ENCODE assay signal across 20 cellular contexts in the genomic region with DNA sequence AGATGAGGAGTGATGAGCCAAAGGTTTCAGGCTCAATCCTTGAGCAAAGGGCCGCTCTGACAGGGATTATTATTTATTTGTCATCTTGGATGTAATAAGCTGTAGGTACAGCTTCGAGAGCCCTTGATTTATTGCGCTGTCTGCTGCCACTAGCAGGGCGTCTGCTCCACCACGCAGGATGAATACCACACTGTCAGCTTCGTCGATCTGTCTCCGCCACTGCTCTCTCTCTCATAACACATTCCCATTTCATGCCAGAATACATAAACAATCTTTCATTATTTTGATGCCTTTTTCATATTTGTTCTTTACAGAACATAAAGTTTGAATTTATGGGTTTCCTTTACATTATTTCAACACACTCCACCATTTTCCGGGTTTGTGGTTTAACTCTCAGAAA.
DNase-seq lines count a peak whose midpoint lies in the region; ATAC-seq and TF ChIP-seq lines count a peak whose summit lies in the region.
"Had no signal": no experiment of that assay in that cellular context is flagged by ENCODE, and none has a peak within 500 bp of the region (broad histone marks: within the 10 kb centered on the region; RNA-seq: fewer than 3 reads in every experiment).

No MANE protein-coding gene starts in this region.

- no peaks in the 10 kb centered on the region for H3K9me3 ChIP-seq in testis
- H3K9me3 ChIP-seq: SJSA1, tibial artery had no signal

- no peak overlapping the region for H3K27ac ChIP-seq in testis
- H3K27ac ChIP-seq: SJSA1, tibial artery, VCaP had no signal

- ATAC-seq in GM21619 (IDR thresholded peaks at IDR 0.05; ENCODE audit: unreplicated experiment): no peak
- ATAC-seq: left ventricle myocardium superior, T-helper 17 cell had no signal

- WGBS in testis, 2 donors: 80 to 83% methylated on average over 9 of the region's 9 CpGs

- H3K27me3 ChIP-seq in testis: no peaks in the 10 kb centered on the region
- H3K27me3 ChIP-seq: SJSA1, tibial artery had no signal

- H3K36me3 ChIP-seq in testis (ENCODE audit: low read depth, missing control alignments): no peaks in the 10 kb centered on the region
- H3K36me3 ChIP-seq: SJSA1, tibial artery had no signal

- no peak for TF ChIP-seq CTCF in testis (IDR thresholded peaks at IDR 0.05)

- intact Hi-C loops in testis (cut with DNase I; ENCODE audit: low total_unique reads): no loop called here

- TF ChIP-seq POLR2A in testis (IDR thresholded peaks at IDR 0.05): no peak

- no peaks in the 10 kb centered on the region for H3K4me1 ChIP-seq in testis
- H3K4me1 ChIP-seq: SJSA1, tibial artery had no signal

- no peak overlapping the region for H3K4me3 ChIP-seq in testis
- H3K4me3 ChIP-seq: SJSA1, tibial artery had no signal

- peak; percentile 54 for DNase-seq in DMS153 treated with DMSO at 0.1 percent for 48 hours (lab: John Stamatoyannopoulos, UW; ENCODE audit: unreplicated experiment)
- DNase-seq in NCI-H1105 (lab: John Stamatoyannopoulos, UW): peak; percentile 15
- DNase-seq in SHP77 treated with DMSO at 0.1 percent for 48 hours (lab: John Stamatoyannopoulos, UW): peak; percentile 22
- DNase-seq in left kidney (ENCODE audit: low read depth, low spot score): peak; percentile 66
- no peak for DNase-seq in foreskin melanocyte
- no peak for DNase-seq in testis
- DNase-seq: activated CD4-positive, alpha-beta T cell treated with anti-CD3 and anti-CD28 coated beads, Interleukin-2, amount 50 U/mL, for 48 hours; activated gamma-delta T cell; CD4-positive, CD25-positive, alpha-beta regulatory T cell; immature natural killer cell; left ventricle myocardium superior; midbrain; NCI-H1694; stimulated activated CD4-positive, alpha-beta T cell treated with anti-CD3 and anti-CD28 coated beads, Interleukin-1b, Interleukin-23, amount 100 ng/mL, for 48 hours; stimulated activated naive CD4-positive, alpha-beta T cell; T-helper 17 cell; tibial artery had no signal

Comparison
In these comparisons a context has a peak if more than half of its experiments do, and no peak if none do; other contexts are left out.
1. DNase-seq: peak in DMS153 treated with DMSO at 0.1 percent for 48 hours (single experiment), NCI-H1105 (single experiment), SHP77 treated with DMSO at 0.1 percent for 48 hours (single experiment) and left kidney (single experiment); none in foreskin melanocyte (single experiment) and testis (single experiment).